1 cellular context compared by ENCODE assay signal in genomic region chr1:165630629-165631402, GRCh38.
A peak's percentile ranks its signal among the peaks of the same experiment; 100 is the strongest.
TF ChIP-seq lines count a peak whose summit lies in the region.

MGST3 (plus strand) TSS chr1:165631234; CDS start chr1:165649848, 18,614 bp downstream.

TF ChIP-seq in HepG2, 621 proteins besides CTCF, POLR2A, EP300 and RAD21 (continued from another document and continues in another):
- no peak for TF ChIP-seq ZNF639 (CRISPR knock-in tag; conservative IDR thresholded peaks at IDR 0.05)
- no peak for TF ChIP-seq THAP7 (CRISPR knock-in tag; IDR thresholded peaks at IDR 0.05)
- no peak for TF ChIP-seq HOXD1 (CRISPR knock-in tag; IDR thresholded peaks at IDR 0.05)
- 0 out of 2 replicates have a peak, but pooled peaks have one; percentile 38 for TF ChIP-seq ZNF557 (CRISPR knock-in tag; IDR thresholded peaks at IDR 0.05)
- peak; percentile 75; the same call in 1 of the 2 replicates for TF ChIP-seq ZGPAT (CRISPR knock-in tag; IDR thresholded peaks at IDR 0.05)
- no peak for TF ChIP-seq NR1H2 (CRISPR knock-in tag; IDR thresholded peaks at IDR 0.05; ENCODE audit: borderline replicate concordance, low read depth)
- TF ChIP-seq FOSL1 (CRISPR knock-in tag; IDR thresholded peaks at IDR 0.05; ENCODE audit: borderline replicate concordance), result no peak
- peak; percentile 71 to 72 for TF ChIP-seq HMGXB4 (CRISPR knock-in tag; IDR thresholded peaks at IDR 0.05; ENCODE audit: borderline replicate concordance in 1 of 2, low read depth in 1 of 2)
- TF ChIP-seq ZNF501 (CRISPR knock-in tag; IDR thresholded peaks at IDR 0.05), result peak; percentile 59
- no peak for TF ChIP-seq SP2 (CRISPR knock-in tag; IDR thresholded peaks at IDR 0.05)
- no peak for TF ChIP-seq ZNF260 (CRISPR knock-in tag; IDR thresholded peaks at IDR 0.05; ENCODE audit: borderline replicate concordance, low read depth)
- no peak for TF ChIP-seq ZNF776 (CRISPR knock-in tag; IDR thresholded peaks at IDR 0.05)
- no peak for TF ChIP-seq ATRX (CRISPR knock-in tag; IDR thresholded peaks at IDR 0.05; ENCODE audit: borderline replicate concordance)
- TF ChIP-seq ZSCAN30 (CRISPR knock-in tag; IDR thresholded peaks at IDR 0.05), result no peak
- peak; percentile 67 for TF ChIP-seq ZBTB14 (CRISPR knock-in tag; IDR thresholded peaks at IDR 0.05)
- TF ChIP-seq ZNF264 (CRISPR knock-in tag; IDR thresholded peaks at IDR 0.05), result peak; percentile 59; the same call in 1 of the 2 replicates
- no peak for TF ChIP-seq ZNF850 (CRISPR knock-in tag; conservative IDR thresholded peaks at IDR 0.05)
- TF ChIP-seq RBM39 (IDR thresholded peaks at IDR 0.05; ENCODE audit: low read depth, low read length, poor library complexity, severe bottlenecking), result no peak
- no peak for TF ChIP-seq HHEX (CRISPR knock-in tag; IDR thresholded peaks at IDR 0.05)
- TF ChIP-seq KIAA2018 (CRISPR knock-in tag; IDR thresholded peaks at IDR 0.05; ENCODE audit: borderline replicate concordance), result no peak
- no peak for TF ChIP-seq RFX5 (IDR thresholded peaks at IDR 0.05; ENCODE audit: low read depth, low read length)
- TF ChIP-seq REST (IDR thresholded peaks at IDR 0.05; ENCODE audit: borderline replicate concordance in 1 of 2, low read depth in 1 of 2, low read length in 2 of 2), result peak in 1 of 2 experiments; percentile 31; a peak in 1 of 4 replicates
- TF ChIP-seq ZNF432 (CRISPR knock-in tag; IDR thresholded peaks at IDR 0.05; ENCODE audit: borderline replicate concordance), result no peak
- TF ChIP-seq NBN (conservative IDR thresholded peaks at IDR 0.05), result no peak
- peak; percentile 79 for TF ChIP-seq GATAD1 (CRISPR knock-in tag; IDR thresholded peaks at IDR 0.05)
- 0 out of 2 replicates have a peak, but pooled peaks have one; percentile 32 for TF ChIP-seq CREB1 (IDR thresholded peaks at IDR 0.05)
- peak; percentile 69; the same call in 1 of the 2 replicates for TF ChIP-seq CREB1 (CRISPR knock-in tag; IDR thresholded peaks at IDR 0.05)
- TF ChIP-seq GATAD2A (CRISPR knock-in tag; IDR thresholded peaks at IDR 0.05), result peak; percentile 36; the same call in 1 of the 2 replicates
- no peak for TF ChIP-seq ZFP82 (CRISPR knock-in tag; IDR thresholded peaks at IDR 0.05; ENCODE audit: borderline replicate concordance)
- no peak for TF ChIP-seq ZNF512B (CRISPR knock-in tag; IDR thresholded peaks at IDR 0.05; ENCODE audit: borderline replicate concordance)
- no peak for TF ChIP-seq ZNF460 (CRISPR knock-in tag; IDR thresholded peaks at IDR 0.05; ENCODE audit: borderline replicate concordance)
- TF ChIP-seq ZNF180 (CRISPR knock-in tag; IDR thresholded peaks at IDR 0.05; ENCODE audit: borderline replicate concordance, low read depth), result no peak
- TF ChIP-seq ZEB1 (IDR thresholded peaks at IDR 0.05; ENCODE audit: insufficient replicate concordance, low read depth), result peak; percentile 93
- no peak for TF ChIP-seq TCF7L2 (IDR thresholded peaks at IDR 0.05; ENCODE audit: low read depth, low read length)
- TF ChIP-seq HOXA5 (CRISPR knock-in tag; IDR thresholded peaks at IDR 0.05), result peak; percentile 62; the same call in 1 of the 2 replicates
- TF ChIP-seq ZFX (CRISPR knock-in tag; IDR thresholded peaks at IDR 0.05; ENCODE audit: low read depth), result peak; percentile 90
- peak; percentile 88 for TF ChIP-seq HOXA3 (CRISPR knock-in tag; IDR thresholded peaks at IDR 0.05)
- TF ChIP-seq ZSCAN31 (CRISPR knock-in tag; IDR thresholded peaks at IDR 0.05; ENCODE audit: low read depth), result peak; percentile 89; the same call in 1 of the 2 replicates
- TF ChIP-seq ZNF44 (CRISPR knock-in tag; IDR thresholded peaks at IDR 0.05), result 0 out of 2 replicates have a peak, but pooled peaks have one; percentile 20
- 0 out of 2 replicates have a peak, but pooled peaks have one; percentile 13 for TF ChIP-seq RARA (CRISPR knock-in tag; IDR thresholded peaks at IDR 0.05)
